In genomic region chrX:154546354-154547244, GRCh38 we compare ENCODE assay signal across 8 cellular contexts. TPM values are rescaled to one million over a fixed set of nuclear protein-coding genes. Genes with fewer than 3 reads are reported as not detected.
A peak's percentile ranks its signal among the peaks of the same experiment; 100 is the strongest.
DNase-seq lines count a peak whose midpoint lies in the region; ATAC-seq, FAIRE-seq and TF ChIP-seq lines count a peak whose summit lies in the region.

Gene G6PD (minus strand): TSS chrX:154546846. CDS start chrX:154546155, 691 bp downstream.

- no peaks in the 10 kb centered on the region for H3K27me3 ChIP-seq in KMS-11 (ENCODE audit: insufficient read depth, low read depth)
- no peaks in the 10 kb centered on the region for H3K27me3 ChIP-seq in cardiac muscle cell
- no peaks in the 10 kb centered on the region for H3K27me3 ChIP-seq in prostate gland (replicated peaks; ENCODE audit: insufficient read depth)

- WGBS in prostate gland, result 1% methylated on average over 20 of the region's 92 CpGs

- H3K36me3 ChIP-seq in ES-I3 (ENCODE audit: insufficient read depth, low read length) (no peaks in the 10 kb centered on the region), KMS-11 (ENCODE audit: insufficient read depth) (no peaks in the 10 kb centered on the region), SK-N-MC (ENCODE audit: insufficient read depth, low read length) (peaks cover 5% of the 10 kb centered on the region; the same call in 1 of the 2 replicates), cardiac muscle cell (no peaks in the 10 kb centered on the region), prostate gland (no peaks in the 10 kb centered on the region)

- H3K36me3 Mint-ChIP-seq in activated naive CD4-positive, alpha-beta T cell treated with anti-CD3 and anti-CD28 coated beads, Interleukin-2, amount 50 U/mL, for 72 hours, result peaks cover 11 to 19% of the 10 kb centered on the region in 2 donors

- intact Hi-C loops in prostate gland (cut with DNase I), result no loop called here

- TF ChIP-seq CTCF in KMS-11 (conservative IDR thresholded peaks at IDR 0.05; ENCODE audit: low read depth, low read length), result no peak
- no peak for TF ChIP-seq CTCF in cardiac muscle cell (IDR thresholded peaks at IDR 0.05; ENCODE audit: low read depth, low read length)
- TF ChIP-seq CTCF in prostate gland (IDR thresholded peaks at IDR 0.05), result no peak

- peak within 1 kb of the TSS; percentile 97 to 99 for H3K27ac Mint-ChIP-seq in activated naive CD4-positive, alpha-beta T cell treated with anti-CD3 and anti-CD28 coated beads, Interleukin-2, amount 50 U/mL, for 72 hours

- DNase-seq in SK-N-MC (ENCODE audit: low read depth, low spot score) (no peak), cardiac muscle cell (ENCODE audit: low read depth in 1 of 2, low spot score in 1 of 2) (peak; percentile 77 to 78), prostate gland (ENCODE audit: low spot score) (peak; percentile 49), urothelium cell line (ENCODE audit: low spot score) (peak; percentile 92)
- peak in 1 of 2 donors; percentile 75 for DNase-seq in activated naive CD4-positive, alpha-beta T cell treated with anti-CD3 and anti-CD28 coated beads, Interleukin-2, amount 50 U/mL, for 72 hours (ENCODE audit: low spot score in 2 of 2)

- ATAC-seq in GM21717 (IDR thresholded peaks at IDR 0.05; ENCODE audit: unreplicated experiment), result peak; percentile 43
- peak; percentile 64 to 72 for ATAC-seq in activated naive CD4-positive, alpha-beta T cell treated with anti-CD3 and anti-CD28 coated beads, Interleukin-2, amount 50 U/mL, for 72 hours

- peaks cover 28% of the 10 kb centered on the region for H3K79me2 ChIP-seq in KMS-11 (ENCODE audit: insufficient read depth, low read depth)

- H2AFZ ChIP-seq in KMS-11 (ENCODE audit: low read depth), result peak within 1 kb of the TSS; percentile 64; the same call in 1 of the 2 replicates

- H3K9ac ChIP-seq in ES-I3 (ENCODE audit: low read depth, low read length) (peak within 1 kb of the TSS; percentile 93), KMS-11 (peak within 1 kb of the TSS; percentile 61), SK-N-MC (ENCODE audit: insufficient read length) (peak within 1 kb of the TSS; percentile 89)

- H3K4me1 ChIP-seq in ES-I3 (ENCODE audit: insufficient read depth, low read length) (peaks cover 12% of the 10 kb centered on the region; the same call in 1 of the 2 replicates), KMS-11 (ENCODE audit: low read depth, poor library complexity, severe bottlenecking) (peaks cover 14% of the 10 kb centered on the region), cardiac muscle cell (ENCODE audit: low read depth) (no peaks in the 10 kb centered on the region), prostate gland (replicated peaks) (no peaks in the 10 kb centered on the region)

- H3K27ac ChIP-seq in KMS-11, result peak within 1 kb of the TSS; percentile 71
- H3K27ac ChIP-seq in SK-N-MC, result peak within 1 kb of the TSS; percentile 95
- H3K27ac ChIP-seq in cardiac muscle cell, result peak within 1 kb of the TSS; percentile 91
- peak within 1 kb of the TSS; percentile 81 to 82 for H3K27ac ChIP-seq in prostate gland

- FAIRE-seq in urothelium cell line (lab: Jason Lieb, UNC), result no peak

- no peaks in the 10 kb centered on the region for H4K20me1 ChIP-seq in KMS-11 (ENCODE audit: insufficient read depth)

- peak; percentile 7 for TF ChIP-seq POLR2A in prostate gland (IDR thresholded peaks at IDR 0.05)

- H3K4me2 ChIP-seq in KMS-11, result peak within 1 kb of the TSS; percentile 89

- H3K9me3 ChIP-seq in ES-I3 (ENCODE audit: control insufficient read depth, insufficient read depth, low read length), result no peaks in the 10 kb centered on the region
- H3K9me3 ChIP-seq in SK-N-MC (ENCODE audit: low read depth, low read length), result no peaks in the 10 kb centered on the region
- no peaks in the 10 kb centered on the region for H3K9me3 ChIP-seq in cardiac muscle cell (ENCODE audit: low read depth)
- H3K9me3 ChIP-seq in prostate gland, result no peaks in the 10 kb centered on the region

- no peaks in the 10 kb centered on the region for H3K9me3 Mint-ChIP-seq in activated naive CD4-positive, alpha-beta T cell treated with anti-CD3 and anti-CD28 coated beads, Interleukin-2, amount 50 U/mL, for 72 hours

- no peak within 1 kb of the TSS for H3K4me3 ChIP-seq in KMS-11 (IDR thresholded peaks at IDR 0.05; ENCODE audit: insufficient read depth, low read depth, low read length)
- H3K4me3 ChIP-seq in SK-N-MC, result peak within 1 kb of the TSS; percentile 87
- peak within 1 kb of the TSS; percentile 66 for H3K4me3 ChIP-seq in cardiac muscle cell
- H3K4me3 ChIP-seq in prostate gland, result peak within 1 kb of the TSS; percentile 58 to 64

RNA-seq across cellular contexts. Expression of gene G6PD, which starts in this region (rescaled TPM):
- 10 to 100 TPM; 74.2 to 75.9 TPM for total RNA-seq in activated naive CD4-positive, alpha-beta T cell treated with anti-CD3 and anti-CD28 coated beads, Interleukin-2, amount 50 U/mL, for 72 hours
- total RNA-seq in cardiac muscle cell (30.7 and 36.0 TPM in 2 replicates), prostate gland (100 to 1,000 TPM in 1 of 2 donors, 10 to 100 TPM in 1; 27.9 to 300 TPM)
- polyA plus RNA-seq in cardiac muscle cell, result 7.7 and 9.9 TPM in 2 replicates
